In the genomic region with DNA sequence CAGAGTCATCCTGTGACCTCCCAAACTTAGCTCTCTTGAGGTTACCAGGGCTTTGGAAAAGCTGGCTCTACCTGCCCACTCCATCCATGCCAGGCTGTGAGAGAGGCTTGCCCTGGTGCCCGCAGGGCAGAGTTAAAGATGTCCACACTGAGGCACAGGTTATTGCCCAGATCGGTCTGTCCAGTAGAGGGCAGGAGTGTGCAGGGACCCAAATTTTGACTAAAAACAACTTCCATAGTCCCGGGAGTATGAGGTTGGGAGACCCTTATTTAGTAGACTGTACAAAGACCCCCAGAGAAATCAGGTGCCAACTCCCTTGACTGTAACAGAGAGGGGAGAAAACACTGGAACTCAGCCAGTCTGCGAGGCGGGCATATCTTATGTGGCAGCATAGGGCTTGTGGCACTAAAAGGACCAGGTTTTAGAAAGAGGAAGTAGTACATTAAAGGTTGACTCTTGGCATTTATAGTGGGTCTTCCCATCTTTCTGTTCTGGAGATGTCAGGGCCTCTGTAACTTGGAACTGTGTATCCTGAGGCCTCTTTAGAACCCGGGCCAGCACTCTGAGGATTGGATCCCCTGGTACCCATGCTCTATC, we compare ENCODE assay signal across 8 cellular contexts.
DNase-seq lines count a peak whose midpoint lies in the region; ATAC-seq lines count a peak whose summit lies in the region.

No MANE protein-coding gene starts in this region.

- ATAC-seq in activated naive CD8-positive, alpha-beta T cell treated with anti-CD3 and anti-CD28 coated beads, Interleukin-2, amount 50 U/mL, for 24 hours = peak; percentile 49
- peak; percentile 32 for ATAC-seq in stimulated activated naive CD8-positive, alpha-beta T cell treated with anti-CD3 and anti-CD28 coated beads, Interleukin-15, Interleukin-2, amounts not matched to agents 100 U/mL and 50 U/mL, for 24 hours
- ATAC-seq in GM18498 (IDR thresholded peaks at IDR 0.05; ENCODE audit: unreplicated experiment) = no peak

- peak overlapping the region; percentile 19 for H3K4me3 Mint-ChIP-seq in activated naive CD8-positive, alpha-beta T cell treated with anti-CD3 and anti-CD28 coated beads, Interleukin-2, amount 50 U/mL, for 24 hours

- no peaks in the 10 kb centered on the region for H3K36me3 Mint-ChIP-seq in activated naive CD8-positive, alpha-beta T cell treated with anti-CD3 and anti-CD28 coated beads, Interleukin-2, amount 50 U/mL, for 24 hours (ENCODE audit: low read depth)

- H3K4me1 Mint-ChIP-seq in activated naive CD8-positive, alpha-beta T cell treated with anti-CD3 and anti-CD28 coated beads, Interleukin-2, amount 50 U/mL, for 24 hours = peaks cover 40% of the 10 kb centered on the region

- no peaks in the 10 kb centered on the region for H3K9me3 Mint-ChIP-seq in activated naive CD8-positive, alpha-beta T cell treated with anti-CD3 and anti-CD28 coated beads, Interleukin-2, amount 50 U/mL, for 24 hours

- no peak overlapping the region for H3K27ac Mint-ChIP-seq in activated naive CD8-positive, alpha-beta T cell treated with anti-CD3 and anti-CD28 coated beads, Interleukin-2, amount 50 U/mL, for 24 hours

- H3K27me3 Mint-ChIP-seq in activated naive CD8-positive, alpha-beta T cell treated with anti-CD3 and anti-CD28 coated beads, Interleukin-2, amount 50 U/mL, for 24 hours = peaks cover 27% of the 10 kb centered on the region

- peak; percentile 40 for DNase-seq in GM19238 (ENCODE audit: insufficient read length, low spot score)
- DNase-seq in RPMI8226 = peak; percentile 49
- peak; percentile 71 for DNase-seq in activated naive CD8-positive, alpha-beta T cell treated with anti-CD3 and anti-CD28 coated beads, Interleukin-2, amount 50 U/mL, for 24 hours
- peak; percentile 71 for DNase-seq in iPS-NIHi7 (ENCODE audit: extremely low spot score)
- peak; percentile 72 for DNase-seq in stimulated activated naive CD8-positive, alpha-beta T cell treated with anti-CD3 and anti-CD28 coated beads, Interleukin-15, Interleukin-2, amounts not matched to agents 100 U/mL and 50 U/mL, for 24 hours
- no peak for DNase-seq in hepatic stellate cell (ENCODE audit: low spot score)
- no peak for DNase-seq in LoVo (ENCODE audit: low spot score)

Comparison
In these comparisons a context has a peak if more than half of its experiments do, and no peak if none do; other contexts are left out.
1. DNase-seq: peak in GM19238 (single experiment), RPMI8226 (single experiment), activated naive CD8-positive, alpha-beta T cell treated with anti-CD3 and anti-CD28 coated beads, Interleukin-2, amount 50 U/mL, for 24 hours (single experiment), iPS-NIHi7 (single experiment) and stimulated activated naive CD8-positive, alpha-beta T cell treated with anti-CD3 and anti-CD28 coated beads, Interleukin-15, Interleukin-2, amounts not matched to agents 100 U/mL and 50 U/mL, for 24 hours (single experiment); none in hepatic stellate cell (single experiment) and LoVo (single experiment).